8 cellular contexts compared by ENCODE assay signal in the genomic region with DNA sequence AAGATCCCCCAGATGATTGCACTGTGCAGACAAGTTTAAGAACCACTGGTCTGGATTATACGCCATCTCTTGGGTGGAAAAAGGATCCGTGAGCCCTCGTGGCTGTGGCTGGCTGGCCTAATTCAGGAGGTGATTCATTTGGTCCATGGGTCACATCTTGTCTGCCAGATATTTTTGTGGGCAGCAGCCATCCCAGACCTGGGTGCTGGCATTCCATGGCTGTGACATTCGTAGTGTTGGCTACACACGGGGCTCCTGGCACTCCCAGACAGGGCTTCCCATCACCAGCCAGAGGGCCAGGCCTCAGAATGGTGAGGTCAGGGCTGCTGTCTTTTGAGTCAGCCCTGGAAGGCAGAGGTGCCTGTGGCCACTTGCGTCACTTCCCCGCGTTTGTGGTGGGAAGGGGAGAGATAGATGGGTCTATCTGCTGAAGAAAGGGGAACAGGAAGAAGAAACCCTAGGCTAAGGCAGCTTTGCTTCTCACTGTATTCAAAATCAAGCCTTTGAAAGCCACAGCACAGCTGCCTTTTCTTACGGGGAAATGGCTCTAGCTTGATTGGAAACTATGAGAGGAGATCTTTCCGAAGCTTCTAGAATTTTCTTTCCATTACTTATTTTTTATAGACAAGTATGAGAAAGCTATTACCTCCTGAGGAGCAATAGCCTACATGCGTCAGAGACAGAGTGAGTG. TPM values are rescaled to one million over a fixed set of nuclear protein-coding genes. Genes with fewer than 3 reads are reported as not detected.
A peak's percentile ranks its signal among the peaks of the same experiment; 100 is the strongest.
DNase-seq lines count a peak whose midpoint lies in the region; ATAC-seq, FAIRE-seq and TF ChIP-seq lines count a peak whose summit lies in the region.

No MANE protein-coding gene starts in this region.

- TF ChIP-seq RAD21 in SK-N-SH (IDR thresholded peaks at IDR 0.05; ENCODE audit: low read length): no peak

- H3K4me3 ChIP-seq in SK-N-SH (ENCODE audit: low read depth in 2 of 2, low read length in 1 of 2) (no peak overlapping the region), right lobe of liver (no peak overlapping the region)

- CTCF ChIA-PET in SK-N-SH (lab: Yijun Ruan, JAX): interaction anchor here (0.9 to 12.7 kb wide), 13 partner anchors 11 to 118 kb away, joined by 3 to 241 read pairs (median 4); a partner anchor contains a TSS

- WGBS in SK-N-SH (ENCODE audit: low lambda C conversion rate): 77% methylated on average over 11 of the region's 11 CpGs
- WGBS in right lobe of liver (ENCODE audit: insufficient coverage, low coverage, low lambda C conversion rate, missing lambda C conversion rate): 48% methylated on average over 9 of the region's 11 CpGs

- TF ChIP-seq POLR2A in right lobe of liver (IDR thresholded peaks at IDR 0.05): peak; percentile 23

- no peak for TF ChIP-seq EP300 in SK-N-SH (IDR thresholded peaks at IDR 0.05; ENCODE audit: borderline replicate concordance in 1 of 2, low read depth in 1 of 2, low read length in 1 of 2)

- no peak for DNase-seq in SK-N-SH
- peak; percentile 78 for DNase-seq in activated naive CD4-positive, alpha-beta T cell treated with anti-CD3 and anti-CD28 coated beads, Interleukin-2, amount 50 U/mL, for 16 hours
- peak; percentile 75 to 89 (median 88) for DNase-seq in right lobe of liver
- peak; percentile 95 for DNase-seq in stimulated activated CD8-positive, alpha-beta memory T cell treated with anti-CD3 and anti-CD28 coated beads, Interleukin-4, amount 100 ng/mL, for 48 hours
- DNase-seq in NCI-H1694 (lab: John Stamatoyannopoulos, UW): no peak
- no peak for DNase-seq in D721Med (ENCODE audit: insufficient read length, low spot score)

- H3K4me1 ChIP-seq in SK-N-SH (ENCODE audit: control insufficient read depth in 1 of 2, insufficient read depth in 2 of 2, low read depth in 1 of 2, low read length in 1 of 2): peaks cover 0 to 14% of the 10 kb centered on the region in 2 experiments; a peak in 3 of 4 replicates
- peaks cover 0 to 14% (median 5%) of the 10 kb centered on the region in 4 donors for H3K4me1 ChIP-seq in right lobe of liver

- FAIRE-seq in D721Med (lab: Jason Lieb, UNC): no peak

- H2AFZ ChIP-seq in SK-N-SH (ENCODE audit: low read depth): no peak overlapping the region

- intact Hi-C loops in right lobe of liver (cut with DNase I): loop anchor here in 1 of 2 donors (5.0 kb wide), 1 partner anchor 88 kb away; no protein-coding TSS in a partner anchor

- ATAC-seq in GM18508 (IDR thresholded peaks at IDR 0.05; ENCODE audit: insufficient read depth, unreplicated experiment) (peak; percentile 62), HG02885 (IDR thresholded peaks at IDR 0.05; ENCODE audit: poor library complexity, unreplicated experiment) (peak; percentile 90), right lobe of liver (peak; percentile 49 to 73 (median 55))

- H3K4me2 ChIP-seq in SK-N-SH: no peak overlapping the region

- H3K36me3 ChIP-seq in SK-N-SH (replicated peaks in 1 of 2; ENCODE audit: control insufficient read depth in 1 of 2, insufficient read depth in 2 of 2, low read length in 1 of 2): peaks cover 0 to 3% of the 10 kb centered on the region in 2 experiments
- peaks cover 0 to 15% (median 7%) of the 10 kb centered on the region in 4 donors for H3K36me3 ChIP-seq in right lobe of liver

- H3K9me2 ChIP-seq in SK-N-SH: no peaks in the 10 kb centered on the region

- no peaks in the 10 kb centered on the region for H3K27me3 ChIP-seq in SK-N-SH (ENCODE audit: insufficient read depth)
- no peaks in the 10 kb centered on the region for H3K27me3 ChIP-seq in right lobe of liver

- H3F3A ChIP-seq in SK-N-SH (replicated peaks; ENCODE audit: insufficient read depth): no peaks in the 10 kb centered on the region

- H3K79me2 ChIP-seq in SK-N-SH (ENCODE audit: insufficient read depth): no peaks in the 10 kb centered on the region

- H3K9ac ChIP-seq in SK-N-SH: no peak overlapping the region

- no peaks in the 10 kb centered on the region for H4K20me1 ChIP-seq in SK-N-SH (ENCODE audit: insufficient read depth)

- TF ChIP-seq CTCF in SK-N-SH (IDR thresholded peaks at IDR 0.05): no peak
- TF ChIP-seq CTCF in right lobe of liver (IDR thresholded peaks at IDR 0.05): no peak
- TF ChIP-seq CTCF in D721Med (IDR thresholded peaks at IDR 0.05; ENCODE audit: insufficient read depth, missing control alignments): no peak

- H3K9me3 ChIP-seq in SK-N-SH (no peaks in the 10 kb centered on the region), right lobe of liver (no peaks in the 10 kb centered on the region)

- POLR2A ChIA-PET in SK-N-SH (lab: Yijun Ruan, JAX): no interaction called here

- H3K27ac ChIP-seq in SK-N-SH (ENCODE audit: low read depth in 2 of 2, low read length in 1 of 2): 0 out of 4 replicates have a peak overlapping the region, but pooled peaks of 1 of the 2 experiments have one; percentile 20
- peak overlapping the region; percentile 16 to 61 (median 55) for H3K27ac ChIP-seq in right lobe of liver

TF ChIP-seq in SK-N-SH, 30 proteins besides CTCF, POLR2A, EP300 and RAD21:
- TF ChIP-seq FOSL2 (IDR thresholded peaks at IDR 0.05; ENCODE audit: borderline replicate concordance, low read depth) (peak; percentile 25; the same call in 1 of the 2 replicates), YY1 (IDR thresholded peaks at IDR 0.05; ENCODE audit: low read depth) (no peak)

RNA-seq across cellular contexts. Expression of a gene that starts 32.4 kb away (rescaled TPM):
- 59.5 and 83.2 TPM in 2 replicates for polyA plus RNA-seq in SK-N-SH (2012; rRNA removed)
- polyA plus RNA-seq in SK-N-SH (2012; cell fraction: cytosol; rRNA removed): 55.4 and 68.8 TPM in 2 replicates
- 77.6 and 111 TPM in 2 replicates for polyA plus RNA-seq in SK-N-SH (2012; cell fraction: nucleus; rRNA removed)
- 10 to 100 TPM; 18.4 to 29.3 (median 24.4) TPM for total RNA-seq in right lobe of liver

RNA-seq across cellular contexts. Expression of a gene that starts 55.4 kb away (rescaled TPM):
- polyA plus RNA-seq in SK-N-SH (2012; rRNA removed): 3.6 and 5.8 TPM in 2 replicates
- polyA plus RNA-seq in SK-N-SH (2012; cell fraction: cytosol; rRNA removed): 5.1 and 5.5 TPM in 2 replicates
- 3.8 and 6.9 TPM in 2 replicates for polyA plus RNA-seq in SK-N-SH (2012; cell fraction: nucleus; rRNA removed)
- 1 to 10 TPM; 2.8 to 5.6 (median 4.0) TPM for total RNA-seq in right lobe of liver

Comparison
In these comparisons a context has a peak if more than half of its experiments do, and no peak if none do; other contexts are left out.
1. DNase-seq: peak in activated naive CD4-positive, alpha-beta T cell treated with anti-CD3 and anti-CD28 coated beads, Interleukin-2, amount 50 U/mL, for 16 hours (single experiment), right lobe of liver (3 of 3) and stimulated activated CD8-positive, alpha-beta memory T cell treated with anti-CD3 and anti-CD28 coated beads, Interleukin-4, amount 100 ng/mL, for 48 hours (single experiment); none in SK-N-SH (single experiment), NCI-H1694 (single experiment) and D721Med (single experiment).
2. Peak in every context shown above with its lines, with median percentiles within 50 percentile points of each other: ATAC-seq.